In the genomic region with DNA sequence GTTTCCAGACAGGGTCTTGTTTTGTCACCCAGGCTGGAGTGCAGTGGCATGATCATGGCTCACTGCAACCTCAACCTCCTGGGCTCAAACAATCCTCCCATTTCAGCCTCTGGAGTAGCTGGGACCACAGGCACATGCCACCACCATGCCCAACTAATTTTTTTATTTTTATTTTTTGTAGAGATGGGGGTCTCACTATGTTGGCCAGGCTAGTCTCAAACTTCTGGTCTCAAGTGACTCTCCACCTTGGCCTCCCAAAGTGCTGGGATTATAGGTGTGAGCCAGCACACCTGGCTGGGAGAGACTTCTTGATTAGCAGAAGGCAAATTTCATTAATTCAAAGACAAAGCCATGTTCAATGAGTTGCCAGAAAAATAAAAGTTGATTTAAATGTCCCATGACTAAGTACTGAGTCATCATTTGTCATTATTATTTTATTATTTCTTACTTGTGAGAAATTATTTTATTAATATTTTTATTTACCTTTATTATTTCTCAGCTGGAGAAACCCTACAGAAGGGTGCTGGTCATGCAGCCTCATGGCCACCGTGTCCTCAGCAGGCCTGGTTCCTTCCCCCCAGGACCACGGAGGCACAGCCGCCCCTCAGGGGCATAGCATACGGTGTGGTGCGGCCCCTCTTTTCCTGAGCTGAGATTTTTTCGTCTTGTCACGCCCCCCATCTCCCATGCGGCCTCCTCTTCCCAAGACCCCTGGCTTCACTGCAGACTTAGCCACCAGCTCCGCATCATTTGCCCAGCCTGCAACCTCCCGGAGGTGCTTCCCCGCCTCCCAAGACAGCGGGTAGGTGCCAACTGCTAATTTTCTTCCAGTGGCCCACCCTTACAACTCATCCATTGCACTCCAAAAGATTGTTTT, we compare ENCODE assay signal across 2 cellular contexts.
TF ChIP-seq lines count a peak whose summit lies in the region.

No MANE protein-coding gene starts in this region.

TF ChIP-seq in IMR-90, 13 proteins besides CTCF, POLR2A, EP300 and RAD21:
- TF ChIP-seq MAFK (IDR thresholded peaks at IDR 0.05; ENCODE audit: low read depth, low read length) (peak; percentile 29; the same call in 1 of the 2 replicates), MAZ (IDR thresholded peaks at IDR 0.05; ENCODE audit: borderline replicate concordance, low read depth, low read length) (no peak)
TF ChIP-seq in IMR-90: peak in this region for 1.

TF ChIP-seq in endothelial cell of umbilical vein, 7 proteins besides CTCF, POLR2A, EP300 and RAD21:
- TF ChIP-seq FOS (IDR thresholded peaks at IDR 0.05; ENCODE audit: borderline replicate concordance, insufficient read depth, low read length) (peak; percentile 67), EZH2 (IDR thresholded peaks at IDR 0.05; ENCODE audit: borderline replicate concordance, low read depth, low read length, severe bottlenecking) (no peak)
